In genomic region chr18:59923539-59924196, GRCh38 we compare ENCODE assay signal across 1 cellular context.
TF ChIP-seq lines count a peak whose summit lies in the region.

No MANE protein-coding gene starts in this region.

TF ChIP-seq in GM23338, 12 proteins besides CTCF, POLR2A, EP300 and RAD21:
- TF ChIP-seq, protein P1, sequence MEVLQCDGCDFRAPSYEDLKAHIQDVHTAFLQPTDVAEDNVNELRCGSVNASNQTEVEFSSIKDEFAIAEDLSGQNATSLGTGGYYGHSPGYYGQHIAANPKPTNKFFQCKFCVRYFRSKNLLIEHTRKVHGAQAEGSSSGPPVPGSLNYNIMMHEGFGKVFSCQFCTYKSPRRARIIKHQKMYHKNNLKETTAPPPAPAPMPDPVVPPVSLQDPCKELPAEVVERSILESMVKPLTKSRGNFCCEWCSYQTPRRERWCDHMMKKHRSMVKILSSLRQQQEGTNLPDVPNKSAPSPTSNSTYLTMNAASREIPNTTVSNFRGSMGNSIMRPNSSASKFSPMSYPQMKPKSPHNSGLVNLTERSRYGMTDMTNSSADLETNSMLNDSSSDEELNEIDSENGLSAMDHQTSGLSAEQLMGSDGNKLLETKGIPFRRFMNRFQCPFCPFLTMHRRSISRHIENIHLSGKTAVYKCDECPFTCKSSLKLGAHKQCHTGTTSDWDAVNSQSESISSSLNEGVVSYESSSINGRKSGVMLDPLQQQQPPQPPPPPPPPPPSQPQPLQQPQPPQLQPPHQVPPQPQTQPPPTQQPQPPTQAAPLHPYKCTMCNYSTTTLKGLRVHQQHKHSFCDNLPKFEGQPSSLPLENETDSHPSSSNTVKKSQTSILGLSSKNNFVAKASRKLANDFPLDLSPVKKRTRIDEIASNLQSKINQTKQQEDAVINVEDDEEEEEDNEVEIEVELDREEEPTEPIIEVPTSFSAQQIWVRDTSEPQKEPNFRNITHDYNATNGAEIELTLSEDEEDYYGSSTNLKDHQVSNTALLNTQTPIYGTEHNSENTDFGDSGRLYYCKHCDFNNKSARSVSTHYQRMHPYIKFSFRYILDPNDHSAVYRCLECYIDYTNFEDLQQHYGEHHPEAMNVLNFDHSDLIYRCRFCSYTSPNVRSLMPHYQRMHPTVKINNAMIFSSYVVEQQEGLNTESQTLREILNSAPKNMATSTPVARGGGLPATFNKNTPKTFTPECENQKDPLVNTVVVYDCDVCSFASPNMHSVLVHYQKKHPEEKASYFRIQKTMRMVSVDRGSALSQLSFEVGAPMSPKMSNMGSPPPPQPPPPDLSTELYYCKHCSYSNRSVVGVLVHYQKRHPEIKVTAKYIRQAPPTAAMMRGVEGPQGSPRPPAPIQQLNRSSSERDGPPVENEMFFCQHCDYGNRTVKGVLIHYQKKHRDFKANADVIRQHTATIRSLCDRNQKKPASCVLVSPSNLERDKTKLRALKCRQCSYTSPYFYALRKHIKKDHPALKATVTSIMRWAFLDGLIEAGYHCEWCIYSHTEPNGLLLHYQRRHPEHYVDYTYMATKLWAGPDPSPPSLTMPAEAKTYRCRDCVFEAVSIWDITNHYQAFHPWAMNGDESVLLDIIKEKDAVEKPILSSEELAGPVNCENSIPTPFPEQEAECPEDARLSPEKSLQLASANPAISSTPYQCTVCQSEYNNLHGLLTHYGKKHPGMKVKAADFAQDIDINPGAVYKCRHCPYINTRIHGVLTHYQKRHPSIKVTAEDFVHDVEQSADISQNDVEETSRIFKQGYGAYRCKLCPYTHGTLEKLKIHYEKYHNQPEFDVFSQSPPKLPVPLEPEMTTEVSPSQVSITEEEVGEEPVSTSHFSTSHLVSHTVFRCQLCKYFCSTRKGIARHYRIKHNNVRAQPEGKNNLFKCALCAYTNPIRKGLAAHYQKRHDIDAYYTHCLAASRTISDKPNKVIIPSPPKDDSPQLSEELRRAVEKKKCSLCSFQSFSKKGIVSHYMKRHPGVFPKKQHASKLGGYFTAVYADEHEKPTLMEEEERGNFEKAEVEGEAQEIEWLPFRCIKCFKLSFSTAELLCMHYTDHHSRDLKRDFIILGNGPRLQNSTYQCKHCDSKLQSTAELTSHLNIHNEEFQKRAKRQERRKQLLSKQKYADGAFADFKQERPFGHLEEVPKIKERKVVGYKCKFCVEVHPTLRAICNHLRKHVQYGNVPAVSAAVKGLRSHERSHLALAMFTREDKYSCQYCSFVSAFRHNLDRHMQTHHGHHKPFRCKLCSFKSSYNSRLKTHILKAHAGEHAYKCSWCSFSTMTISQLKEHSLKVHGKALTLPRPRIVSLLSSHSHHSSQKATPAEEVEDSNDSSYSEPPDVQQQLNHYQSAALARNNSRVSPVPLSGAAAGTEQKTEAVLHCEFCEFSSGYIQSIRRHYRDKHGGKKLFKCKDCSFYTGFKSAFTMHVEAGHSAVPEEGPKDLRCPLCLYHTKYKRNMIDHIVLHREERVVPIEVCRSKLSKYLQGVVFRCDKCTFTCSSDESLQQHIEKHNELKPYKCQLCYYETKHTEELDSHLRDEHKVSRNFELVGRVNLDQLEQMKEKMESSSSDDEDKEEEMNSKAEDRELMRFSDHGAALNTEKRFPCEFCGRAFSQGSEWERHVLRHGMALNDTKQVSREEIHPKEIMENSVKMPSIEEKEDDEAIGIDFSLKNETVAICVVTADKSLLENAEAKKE (CRISPR knock-in tag; IDR thresholded peaks at IDR 0.05), result no peak
- TF ChIP-seq STAT1 (IDR thresholded peaks at IDR 0.05; ENCODE audit: unreplicated experiment) (no peak), CREB1 (CRISPR knock-in tag; IDR thresholded peaks at IDR 0.05; ENCODE audit: low read depth) (no peak), NANOG (IDR thresholded peaks at IDR 0.05; ENCODE audit: borderline replicate concordance) (no peak), ETS1 (IDR thresholded peaks at IDR 0.05) (no peak), JUNB (IDR thresholded peaks at IDR 0.05; ENCODE audit: unreplicated experiment) (no peak), ZNF331 (CRISPR knock-in tag; IDR thresholded peaks at IDR 0.05; ENCODE audit: low read depth) (no peak)
- TF ChIP-seq, protein P2, sequence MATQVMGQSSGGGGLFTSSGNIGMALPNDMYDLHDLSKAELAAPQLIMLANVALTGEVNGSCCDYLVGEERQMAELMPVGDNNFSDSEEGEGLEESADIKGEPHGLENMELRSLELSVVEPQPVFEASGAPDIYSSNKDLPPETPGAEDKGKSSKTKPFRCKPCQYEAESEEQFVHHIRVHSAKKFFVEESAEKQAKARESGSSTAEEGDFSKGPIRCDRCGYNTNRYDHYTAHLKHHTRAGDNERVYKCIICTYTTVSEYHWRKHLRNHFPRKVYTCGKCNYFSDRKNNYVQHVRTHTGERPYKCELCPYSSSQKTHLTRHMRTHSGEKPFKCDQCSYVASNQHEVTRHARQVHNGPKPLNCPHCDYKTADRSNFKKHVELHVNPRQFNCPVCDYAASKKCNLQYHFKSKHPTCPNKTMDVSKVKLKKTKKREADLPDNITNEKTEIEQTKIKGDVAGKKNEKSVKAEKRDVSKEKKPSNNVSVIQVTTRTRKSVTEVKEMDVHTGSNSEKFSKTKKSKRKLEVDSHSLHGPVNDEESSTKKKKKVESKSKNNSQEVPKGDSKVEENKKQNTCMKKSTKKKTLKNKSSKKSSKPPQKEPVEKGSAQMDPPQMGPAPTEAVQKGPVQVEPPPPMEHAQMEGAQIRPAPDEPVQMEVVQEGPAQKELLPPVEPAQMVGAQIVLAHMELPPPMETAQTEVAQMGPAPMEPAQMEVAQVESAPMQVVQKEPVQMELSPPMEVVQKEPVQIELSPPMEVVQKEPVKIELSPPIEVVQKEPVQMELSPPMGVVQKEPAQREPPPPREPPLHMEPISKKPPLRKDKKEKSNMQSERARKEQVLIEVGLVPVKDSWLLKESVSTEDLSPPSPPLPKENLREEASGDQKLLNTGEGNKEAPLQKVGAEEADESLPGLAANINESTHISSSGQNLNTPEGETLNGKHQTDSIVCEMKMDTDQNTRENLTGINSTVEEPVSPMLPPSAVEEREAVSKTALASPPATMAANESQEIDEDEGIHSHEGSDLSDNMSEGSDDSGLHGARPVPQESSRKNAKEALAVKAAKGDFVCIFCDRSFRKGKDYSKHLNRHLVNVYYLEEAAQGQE (IDR thresholded peaks at IDR 0.05; ENCODE audit: unreplicated experiment), result no peak
TF ChIP-seq in GM23338: peak in this region for 0.
